In the genomic region with DNA sequence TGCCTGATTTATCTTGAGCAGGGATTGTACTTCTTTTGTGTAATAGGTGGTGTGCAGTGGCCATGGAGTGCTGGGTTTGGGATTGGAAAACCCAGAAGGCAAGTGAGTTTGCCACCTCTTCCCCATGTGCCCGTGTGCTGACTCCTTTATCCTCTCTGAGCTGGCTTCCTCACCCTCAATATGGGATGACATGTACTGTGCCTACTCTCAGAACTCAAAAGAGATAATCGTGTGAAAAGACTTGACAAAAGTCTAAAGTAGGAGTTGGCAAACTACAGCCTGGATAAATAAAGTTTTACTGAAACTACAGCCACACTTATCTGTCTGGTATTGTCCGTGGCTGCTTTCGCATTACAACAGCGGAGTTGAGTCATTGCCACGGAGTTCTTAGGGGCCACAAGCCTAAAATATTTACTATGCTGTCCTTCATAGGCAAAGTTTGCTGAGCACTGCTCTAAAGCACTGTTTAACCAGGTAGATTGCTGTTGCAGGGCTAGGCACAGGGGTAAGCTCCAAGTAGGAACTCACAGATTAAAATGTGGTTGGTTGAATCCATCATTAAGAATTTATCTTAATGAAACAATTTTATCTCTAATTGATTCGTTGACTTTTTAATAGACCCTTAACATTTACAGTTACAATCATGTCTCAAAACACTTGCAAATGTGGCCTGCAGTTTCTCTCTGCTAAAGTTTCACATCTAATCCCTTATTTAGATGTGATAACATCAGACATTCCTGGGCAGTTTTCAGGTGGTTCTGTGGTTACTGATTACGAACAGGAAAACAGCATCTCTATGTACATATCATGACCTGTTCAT, we compare ENCODE assay signal across 20 cellular contexts. TPM values are rescaled to one million over a fixed set of nuclear protein-coding genes. Genes with fewer than 3 reads are reported as not detected.
A peak's percentile ranks its signal among the peaks of the same experiment; 100 is the strongest.
DNase-seq lines count a peak whose midpoint lies in the region; ATAC-seq and TF ChIP-seq lines count a peak whose summit lies in the region.
"Had no signal": no experiment of that assay in that cellular context is flagged by ENCODE, and none has a peak within 500 bp of the region (broad histone marks: within the 10 kb centered on the region; RNA-seq: fewer than 3 reads in every experiment).

No MANE protein-coding gene starts in this region.

- peak overlapping the region; percentile 54 for H3K27ac ChIP-seq in PC-3 (ENCODE audit: low read length)
- H3K27ac ChIP-seq in heart left ventricle: no peak overlapping the region
- no peak overlapping the region for H3K27ac ChIP-seq in stomach
- H3K27ac ChIP-seq: sigmoid colon, thyroid gland had no signal

- H3K4me3 ChIP-seq in PC-3 (ENCODE audit: low read length): no peak overlapping the region
- no peak overlapping the region for H3K4me3 ChIP-seq in heart left ventricle
- no peak overlapping the region for H3K4me3 ChIP-seq in stomach
- H3K4me3 ChIP-seq: sigmoid colon, thyroid gland had no signal

- 35 to 50% (median 47%) methylated on average over 8 of the region's 8 CpGs for WGBS in heart left ventricle, 4 donors
- WGBS in stomach, 5 donors: 31 to 48% (median 41%) methylated on average over 8 of the region's 8 CpGs

- H3K36me3 ChIP-seq in PC-3 (ENCODE audit: low read depth, low read length): no peaks in the 10 kb centered on the region
- H3K36me3 ChIP-seq in heart left ventricle: no peaks in the 10 kb centered on the region
- no peaks in the 10 kb centered on the region for H3K36me3 ChIP-seq in stomach
- H3K36me3 ChIP-seq: sigmoid colon, thyroid gland had no signal

- H3K4me2 ChIP-seq in PC-3 (ENCODE audit: low read length): no peak overlapping the region

- no peak for ATAC-seq in PC-3
- peak; percentile 24 to 78 (median 52) for ATAC-seq in heart left ventricle
- ATAC-seq in SK-N-SH treated with all-trans-retinoic acid at 6 μM for 48 hours: no peak
- ATAC-seq: activated CD8-positive, alpha-beta T cell treated with anti-CD3 and anti-CD28 coated beads, Interleukin-2, amount 10 ng/mL, durations not matched to agents 7 days and 5 days; activated T-cell treated with anti-CD3 and anti-CD28 coated beads, Interleukin-2, amount 50 U/mL, for 72 hours; stimulated activated effector memory CD8-positive, alpha-beta T cell treated with anti-CD3 and anti-CD28 coated beads, Interleukin-12 subunit alpha, Interleukin-12 subunit beta, amount 100 ng/mL, for 72 hours had no signal

- no TSS peak for BruUV-seq in PC-3 (replicated peaks; lab: Mats Ljungman, UMichigan)

- DNase-seq in HT1080 (ENCODE audit: low read depth) (peak; percentile 13), PC-3 (peak; percentile 37), heart left ventricle (no peak), renal cortical epithelial cell (ENCODE audit: low read depth) (peak; percentile 15), HuH-7 (ENCODE audit: low spot score) (no peak), stomach (no peak), NCI-H1436 treated with DMSO at 0.1 percent for 48 hours (lab: John Stamatoyannopoulos, UW) (no peak)
- DNase-seq: activated CD4-positive, CD25-positive, alpha-beta regulatory T cell; activated CD8-positive, alpha-beta T cell treated with anti-CD3 and anti-CD28 coated beads, Interleukin-2, amount 10 ng/mL, durations not matched to agents 7 days and 5 days; activated T-cell treated with anti-CD3 and anti-CD28 coated beads, Interleukin-2, amount 50 U/mL, for 72 hours; DMS53; NCI-H1105 treated with DMSO at 0.1 percent for 48 hours; NCI-H2081 treated with DMSO at 0.1 percent for 48 hours; RPMI8226; sigmoid colon; T-helper 9 cell; thyroid gland had no signal

- H3K27me3 ChIP-seq in PC-3 (ENCODE audit: low read length): 0 out of 2 replicates have a peak, but pooled peaks cover 4% of the 10 kb centered on the region
- H3K27me3 ChIP-seq in heart left ventricle: no peaks in the 10 kb centered on the region
- no peaks in the 10 kb centered on the region for H3K27me3 ChIP-seq in stomach
- H3K27me3 ChIP-seq: sigmoid colon, thyroid gland had no signal

- no peak for TF ChIP-seq EP300 in stomach (IDR thresholded peaks at IDR 0.05)

- H3K79me2 ChIP-seq in PC-3 (ENCODE audit: low read length): no peaks in the 10 kb centered on the region

- peaks cover 20% of the 10 kb centered on the region for H3K4me1 ChIP-seq in PC-3 (ENCODE audit: insufficient read depth, low read length)
- no peaks in the 10 kb centered on the region for H3K4me1 ChIP-seq in heart left ventricle
- H3K4me1 ChIP-seq in stomach: no peaks in the 10 kb centered on the region
- H3K4me1 ChIP-seq: sigmoid colon, thyroid gland had no signal

- H3K9me2 ChIP-seq in PC-3 (replicated peaks; ENCODE audit: low read length): no peaks in the 10 kb centered on the region

- H3K9me3 ChIP-seq in PC-3 (ENCODE audit: low read length) (no peaks in the 10 kb centered on the region), heart left ventricle (no peaks in the 10 kb centered on the region), stomach (no peaks in the 10 kb centered on the region)
- H3K9me3 ChIP-seq: sigmoid colon, thyroid gland had no signal

- H2AFZ ChIP-seq in PC-3 (ENCODE audit: low read length): no peak overlapping the region

- no peak for TF ChIP-seq CTCF in PC-3 (conservative IDR thresholded peaks at IDR 0.05; ENCODE audit: low read depth, low read length)
- TF ChIP-seq CTCF in heart left ventricle (IDR thresholded peaks at IDR 0.05): no peak
- TF ChIP-seq CTCF in stomach (IDR thresholded peaks at IDR 0.05): no peak

- H4K20me1 ChIP-seq in PC-3 (ENCODE audit: low read length): no peaks in the 10 kb centered on the region

- CTCF ChIA-PET in PC-3 (lab: Charles Lee): no interaction called here

- intact Hi-C loops in PC-3 (cut with micrococcal nuclease) (no loop called here), heart left ventricle (cut with DNase I) (no loop called here), stomach (cut with DNase I; ENCODE audit: low total_unique reads) (no loop called here)

- H3F3A ChIP-seq in PC-3 (ENCODE audit: low read length, unreplicated experiment): no peaks in the 10 kb centered on the region

- no peak overlapping the region for H3K9ac ChIP-seq in PC-3 (ENCODE audit: low read length)

- POLR2A ChIA-PET in PC-3 (lab: Charles Lee; ENCODE audit: unreplicated experiment): no interaction called here

- TF ChIP-seq POLR2A in heart left ventricle (IDR thresholded peaks at IDR 0.05) (no peak), stomach (IDR thresholded peaks at IDR 0.05) (no peak)

TF ChIP-seq in SK-N-SH treated with all-trans-retinoic acid at 6 μM for 48 hours, 23 proteins besides CTCF, POLR2A, EP300 and RAD21:
- TF ChIP-seq TCF4 (CRISPR knock-in tag; IDR thresholded peaks at IDR 0.05; ENCODE audit: borderline replicate concordance): no peak
- TF ChIP-seq, protein P1, sequence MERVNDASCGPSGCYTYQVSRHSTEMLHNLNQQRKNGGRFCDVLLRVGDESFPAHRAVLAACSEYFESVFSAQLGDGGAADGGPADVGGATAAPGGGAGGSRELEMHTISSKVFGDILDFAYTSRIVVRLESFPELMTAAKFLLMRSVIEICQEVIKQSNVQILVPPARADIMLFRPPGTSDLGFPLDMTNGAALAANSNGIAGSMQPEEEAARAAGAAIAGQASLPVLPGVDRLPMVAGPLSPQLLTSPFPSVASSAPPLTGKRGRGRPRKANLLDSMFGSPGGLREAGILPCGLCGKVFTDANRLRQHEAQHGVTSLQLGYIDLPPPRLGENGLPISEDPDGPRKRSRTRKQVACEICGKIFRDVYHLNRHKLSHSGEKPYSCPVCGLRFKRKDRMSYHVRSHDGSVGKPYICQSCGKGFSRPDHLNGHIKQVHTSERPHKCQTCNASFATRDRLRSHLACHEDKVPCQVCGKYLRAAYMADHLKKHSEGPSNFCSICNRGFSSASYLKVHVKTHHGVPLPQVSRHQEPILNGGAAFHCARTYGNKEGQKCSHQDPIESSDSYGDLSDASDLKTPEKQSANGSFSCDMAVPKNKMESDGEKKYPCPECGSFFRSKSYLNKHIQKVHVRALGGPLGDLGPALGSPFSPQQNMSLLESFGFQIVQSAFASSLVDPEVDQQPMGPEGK (CRISPR knock-in tag; IDR thresholded peaks at IDR 0.05; ENCODE audit: borderline replicate concordance): no peak
- TF ChIP-seq ZC3H10 (CRISPR knock-in tag; IDR thresholded peaks at IDR 0.05): no peak
- TF ChIP-seq BACH2 (CRISPR knock-in tag; IDR thresholded peaks at IDR 0.05; ENCODE audit: borderline replicate concordance): no peak
- TF ChIP-seq ZFP30 (CRISPR knock-in tag; IDR thresholded peaks at IDR 0.05): no peak

RNA-seq across cellular contexts. Expression of a gene that starts 4.0 kb away (rescaled TPM):
- 0.03 and 0.24 TPM in 2 replicates for total RNA-seq in HT1080 (2014; rRNA removed; shearing (Covaris generic))
- polyA plus RNA-seq in HT1080 (2015; cell fraction: cytosol; rRNA removed): 0.14 and 0.16 TPM in 2 replicates
- polyA plus RNA-seq in HT1080 (2015; cell fraction: nucleus; rRNA removed): 0.14 and 0.71 TPM in 2 replicates
- total RNA-seq in PC-3 (2014; rRNA removed) (0.35 TPM in 1 of 2 replicates, not detected in the other), heart left ventricle (under 1 TPM; 0.08 to 0.44 (median 0.19) TPM), renal cortical epithelial cell (0.20 and 1.6 TPM in 2 replicates), stomach (1 to 10 TPM in 1 of 5 donors, not detected in 4; 1.3 TPM)
- polyA plus RNA-seq in heart left ventricle (under 1 TPM; 0.04 to 0.07 TPM), stomach (10 to 100 TPM in 1 of 3 donors, under 1 TPM in 1, not detected in 1; 0.06 to 66.0 TPM)
- total RNA-seq: activated CD8-positive, alpha-beta T cell treated with anti-CD3 and anti-CD28 coated beads, Interleukin-2, amount 10 ng/mL, durations not matched to agents 7 days and 5 days; NCI-H460 had no signal

RNA-seq across cellular contexts. Expression of a gene that starts 20.7 kb away (rescaled TPM):
- total RNA-seq in HT1080 (2014; rRNA removed; shearing (Covaris generic)): 14.1 and 17.5 TPM in 2 replicates
- 13.8 and 15.7 TPM in 2 replicates for polyA plus RNA-seq in HT1080 (2015; cell fraction: cytosol; rRNA removed)
- polyA plus RNA-seq in HT1080 (2015; cell fraction: nucleus; rRNA removed): 11.3 and 12.9 TPM in 2 replicates
- total RNA-seq in PC-3 (2014; rRNA removed) (3.2 and 4.4 TPM in 2 replicates), heart left ventricle (10 to 100 TPM; 17.2 to 31.9 (median 25.5) TPM), renal cortical epithelial cell (5.4 and 9.5 TPM in 2 replicates), stomach (1 to 10 TPM in 3 of 5 donors, under 1 TPM in 2; 0.45 to 4.0 (median 1.7) TPM)
- polyA plus RNA-seq in heart left ventricle (10 to 100 TPM in 1 of 2 donors, 1 to 10 TPM in 1; 8.9 to 10.2 TPM), stomach (1 to 10 TPM; 4.0 to 7.5 (median 6.3) TPM)

Comparison
In these comparisons a context has a peak if more than half of its experiments do, and no peak if none do; other contexts are left out.
1. DNase-seq: peak in HT1080 (single experiment), PC-3 (single experiment) and renal cortical epithelial cell (single experiment); none in heart left ventricle (0 of 5), HuH-7 (single experiment), stomach (single experiment) and NCI-H1436 treated with DMSO at 0.1 percent for 48 hours (single experiment).
2. ATAC-seq: peak in heart left ventricle (4 of 4); none in PC-3 (single experiment) and SK-N-SH treated with all-trans-retinoic acid at 6 μM for 48 hours (single experiment).